ENCODE assay signal across 24 cellular contexts in genomic region chr10:35439172-35439571, GRCh38.
"Had no signal": no experiment of that assay in that cellular context is flagged by ENCODE, and none has a peak within 500 bp of the region (broad histone marks: within the 10 kb centered on the region; RNA-seq: fewer than 3 reads in every experiment).

No MANE protein-coding gene starts in this region.

- ATAC-seq: effector memory CD8-positive, alpha-beta T cell; left colon; lower lobe of right lung; naive thymus-derived CD8-positive, alpha-beta T cell; stimulated activated effector memory CD8-positive, alpha-beta T cell treated with anti-CD3 and anti-CD28 coated beads, Interleukin-12 subunit alpha, Interleukin-12 subunit beta, amount 100 ng/mL, for 72 hours had no signal

- H3K4me1 ChIP-seq: prostate gland, thyroid gland, vagina had no signal

- H3K27ac Mint-ChIP-seq: effector memory CD8-positive, alpha-beta T cell; nephron progenitor cell; stimulated activated effector memory CD8-positive, alpha-beta T cell treated with anti-CD3 and anti-CD28 coated beads, Interleukin-12 subunit alpha, Interleukin-12 subunit beta, amount 100 ng/mL, for 72 hours had no signal

- H3K9me3 ChIP-seq: prostate gland, thyroid gland had no signal

- H3K36me3 ChIP-seq: lower lobe of right lung, prostate gland, right atrium auricular region, sigmoid colon, stomach, thyroid gland, vagina had no signal

- H3K27me3 Mint-ChIP-seq: effector memory CD8-positive, alpha-beta T cell; naive thymus-derived CD8-positive, alpha-beta T cell had no signal

- FAIRE-seq: endometrium, frontal cortex had no signal

- H3K27me3 ChIP-seq: right atrium auricular region, sigmoid colon, stomach, thyroid gland, vagina had no signal

- H3K4me3 Mint-ChIP-seq: effector memory CD8-positive, alpha-beta T cell; immature natural killer cell; nephron progenitor cell; stimulated activated effector memory CD8-positive, alpha-beta T cell treated with anti-CD3 and anti-CD28 coated beads, Interleukin-12 subunit alpha, Interleukin-12 subunit beta, amount 100 ng/mL, for 72 hours had no signal

- H3K27ac ChIP-seq: lower lobe of right lung, prostate gland, right atrium auricular region, stomach, thyroid gland, vagina had no signal

- DNase-seq: effector memory CD8-positive, alpha-beta T cell; hypothalamus; immature natural killer cell; islet precursor cell; kidney glomerular epithelial cell; left colon; left ventricle myocardium superior; lower lobe of right lung; naive thymus-derived CD8-positive, alpha-beta T cell; nephron progenitor cell; nucleus accumbens; sigmoid colon; stimulated activated CD4-positive, alpha-beta T cell treated with anti-CD3 and anti-CD28 coated beads, Interleukin-2, amount 100 ng/mL, for 24 hours; stimulated activated CD4-positive, alpha-beta T cell treated with anti-CD3 and anti-CD28 coated beads, Interleukin-4, amount 100 ng/mL, for 24 hours; stimulated activated naive CD4-positive, alpha-beta T cell treated with Interleukin-2 at 50 U/mL for 16 hours; stomach; thyroid gland; trophoblast cell had no signal

- H3K4me3 ChIP-seq: lower lobe of right lung, prostate gland, right atrium auricular region, sigmoid colon, stomach, thyroid gland, vagina had no signal

- H3K4me1 Mint-ChIP-seq: nephron progenitor cell had no signal
